In genomic region chr1:1243261-1243660, GRCh38 we compare ENCODE assay signal across 21 cellular contexts. TPM values are rescaled to one million over a fixed set of nuclear protein-coding genes. Genes with fewer than 3 reads are reported as not detected.
DNase-seq lines count a peak whose midpoint lies in the region; ATAC-seq, FAIRE-seq and TF ChIP-seq lines count a peak whose summit lies in the region.
"Had no signal": no experiment of that assay in that cellular context is flagged by ENCODE, and none has a peak within 500 bp of the region (broad histone marks: within the 10 kb centered on the region; RNA-seq: fewer than 3 reads in every experiment).

No MANE protein-coding gene starts in this region.

- no peak overlapping the region for H3K23ac ChIP-seq in neuronal stem cell (ENCODE audit: low read depth, low read length, poor library complexity)

- H3K27ac ChIP-seq in K562 (ENCODE audit: extremely low read depth, low read depth, low read length) (no peak overlapping the region), neuronal stem cell (replicated peaks; ENCODE audit: low read length) (no peak overlapping the region)
- H3K27ac ChIP-seq: C4-2B had no signal

- H3K79me1 ChIP-seq in neuronal stem cell (ENCODE audit: low read depth, low read length): peaks cover 2% of the 10 kb centered on the region

- H4K20me1 ChIP-seq in K562 (replicated peaks; ENCODE audit: control insufficient read depth, insufficient read depth, low read length): no peaks in the 10 kb centered on the region

- TF ChIP-seq RAD21 in K562 (CRISPR knock-in tag; conservative IDR thresholded peaks at IDR 0.05 in 1 of 2, IDR thresholded peaks at IDR 0.05 in 1 of 2): no peak

- H3K9ac ChIP-seq in K562 (ENCODE audit: insufficient read depth in 1 of 2, low read depth in 2 of 2, low read length in 2 of 2) (no peak overlapping the region), neuronal stem cell (ENCODE audit: low read depth, low read length, poor library complexity) (no peak overlapping the region)

- WGBS in K562 (ENCODE audit: insufficient coverage, low coverage, missing lambda C conversion rate): 81% methylated on average over 11 of the region's 23 CpGs
- WGBS in neuronal stem cell (ENCODE audit: extremely low coverage in 2 of 2, insufficient read length in 2 of 2, insufficient replicate concordance in 1 of 2), 2 donors: no CpG with 5 or more reads among the region's 23 CpGs

- intact Hi-C loops in K562 (cut with micrococcal nuclease): no loop called here

- H3K4me1 ChIP-seq in K562 (replicated peaks in 1 of 2; ENCODE audit: control insufficient read depth in 2 of 2, insufficient read depth in 2 of 2, low read length in 2 of 2) (peaks cover 0 to 90% of the 10 kb centered on the region in 2 experiments; a peak in 3 of 5 replicates), neuronal stem cell (ENCODE audit: control insufficient read depth in 2 of 2, insufficient read depth in 1 of 2, low read depth in 1 of 2, low read length in 2 of 2) (peaks cover 10 to 23% of the 10 kb centered on the region in 2 donors)

- peaks cover 8% of the 10 kb centered on the region for H3K4me1 Mint-ChIP-seq in stimulated activated naive CD8-positive, alpha-beta T cell treated with anti-CD3 and anti-CD28 coated beads, Interleukin-15, amount 100 ng/mL, for 72 hours
- H3K4me1 Mint-ChIP-seq: CD4-positive, alpha-beta memory T cell; GM23338 had no signal

- H3K36me3 ChIP-seq in K562 (ENCODE audit: control insufficient read depth, insufficient read depth, low read length): no peaks in the 10 kb centered on the region
- H3K36me3 ChIP-seq in neuronal stem cell (replicated peaks in 1 of 2; ENCODE audit: control insufficient read depth in 2 of 2, insufficient read depth in 2 of 2, low read length in 2 of 2): no peaks in the 10 kb centered on the region

- peak overlapping the region; percentile 66 for H2BK5ac ChIP-seq in neuronal stem cell (ENCODE audit: low read length)

- in situ Hi-C loops in K562 (cut with MboI): no loop called here

- peak; percentile 6 for ATAC-seq in stimulated activated naive CD8-positive, alpha-beta T cell treated with anti-CD3 and anti-CD28 coated beads, Interleukin-15, amount 100 ng/mL, for 72 hours
- no peak for ATAC-seq in stimulated activated naive CD8-positive, alpha-beta T cell treated with anti-CD3 and anti-CD28 coated beads, Interleukin-15, Interleukin-2, amounts not matched to agents 100 U/mL and 50 U/mL, for 24 hours
- ATAC-seq in K562 (no peak), HG02884 (IDR thresholded peaks at IDR 0.05; ENCODE audit: unreplicated experiment) (no peak), GM18511 (IDR thresholded peaks at IDR 0.05; ENCODE audit: unreplicated experiment) (no peak)
- ATAC-seq: GM23338 had no signal

- H2AK5ac ChIP-seq in neuronal stem cell (ENCODE audit: low read depth, low read length): no peak overlapping the region

- no peak overlapping the region for H4K91ac ChIP-seq in neuronal stem cell (ENCODE audit: low read depth, low read length, poor library complexity)

- no peak overlapping the region for H3K14ac ChIP-seq in neuronal stem cell (ENCODE audit: low read length)

- no peak for FAIRE-seq in K562 (lab: Jason Lieb, UNC)
- FAIRE-seq: GM12892, GM18507, H54 had no signal

- no peaks in the 10 kb centered on the region for H3K9me1 ChIP-seq in K562 (ENCODE audit: control insufficient read depth, insufficient read depth, low read length)

- no peak for TF ChIP-seq POLR2A in K562 (conservative IDR thresholded peaks at IDR 0.05)

- no peak overlapping the region for H2BK120ac ChIP-seq in neuronal stem cell (ENCODE audit: low read depth, low read length)

- peak overlapping the region; percentile 10 for H2BK12ac ChIP-seq in neuronal stem cell (ENCODE audit: low read length)

- no peak overlapping the region for H2AFZ ChIP-seq in K562 (ENCODE audit: low read depth, low read length)
- no peak overlapping the region for H2AFZ ChIP-seq in neuronal stem cell (ENCODE audit: low read length)
- H2AFZ ChIP-seq: GM23338 had no signal

- H3K4me2 ChIP-seq in K562 (ENCODE audit: insufficient read depth, low read length) (no peak overlapping the region), neuronal stem cell (ENCODE audit: insufficient read depth, low read length, poor library complexity, severe bottlenecking) (no peak overlapping the region)
- H3K4me2 ChIP-seq: GM23338 had no signal

- peak overlapping the region; percentile 57 for H3K18ac ChIP-seq in neuronal stem cell (ENCODE audit: low read length)

- no peak for TF ChIP-seq EP300 in K562 (IDR thresholded peaks at IDR 0.05; ENCODE audit: low read length)

- H3K9me3 ChIP-seq in K562 (replicated peaks; ENCODE audit: control insufficient read depth, insufficient read depth, low read depth, low read length) (no peaks in the 10 kb centered on the region), neuronal stem cell (replicated peaks in 1 of 2; ENCODE audit: control insufficient read depth in 2 of 2, insufficient read depth in 1 of 2, low read depth in 1 of 2, low read length in 2 of 2) (no peaks in the 10 kb centered on the region)

- no peak overlapping the region for H3K27ac Mint-ChIP-seq in stimulated activated naive CD8-positive, alpha-beta T cell treated with anti-CD3 and anti-CD28 coated beads, Interleukin-15, amount 100 ng/mL, for 72 hours
- H3K27ac Mint-ChIP-seq: B cell; CD4-positive, alpha-beta memory T cell; GM23338; HFFc6 had no signal

- H3K4me3 Mint-ChIP-seq in stimulated activated naive CD8-positive, alpha-beta T cell treated with anti-CD3 and anti-CD28 coated beads, Interleukin-15, amount 100 ng/mL, for 72 hours: no peak overlapping the region
- H3K4me3 Mint-ChIP-seq: B cell; CD4-positive, alpha-beta memory T cell; GM23338; HFFc6 had no signal

- CTCF ChIA-PET in K562 (lab: Yijun Ruan, JAX; ENCODE audit: low intra/inter-chr PET ratio): no interaction called here

- no peak for DNase-seq in stimulated activated naive CD8-positive, alpha-beta T cell treated with anti-CD3 and anti-CD28 coated beads, Interleukin-15, amount 100 ng/mL, for 72 hours
- DNase-seq in stimulated activated naive CD8-positive, alpha-beta T cell treated with anti-CD3 and anti-CD28 coated beads, Interleukin-15, Interleukin-2, amounts not matched to agents 100 U/mL and 50 U/mL, for 24 hours: no peak
- DNase-seq in K562 (ENCODE audit: extremely low read depth in 1 of 4, low spot score in 3 of 4): no peak
- no peak for DNase-seq in neuronal stem cell (ENCODE audit: low spot score)
- DNase-seq: DMS153, DMS79, GDM1, HCEC 1CT, HFFc6 had no signal

- H2BK15ac ChIP-seq in neuronal stem cell (ENCODE audit: low read length): no peak overlapping the region

- H4K8ac ChIP-seq in neuronal stem cell (ENCODE audit: low read depth, low read length): no peak overlapping the region

- H3K79me2 ChIP-seq in K562 (ENCODE audit: control insufficient read depth, insufficient read depth, low read length): no peaks in the 10 kb centered on the region

- no TSS peak for BruUV-seq in K562 (replicated peaks; lab: Mats Ljungman, UMichigan)

- no peak for TF ChIP-seq CTCF in K562 (IDR thresholded peaks at IDR 0.05 in 2 of 3, conservative IDR thresholded peaks at IDR 0.05 in 1 of 3; ENCODE audit: insufficient read depth in 2 of 3, low read depth in 1 of 3, low read length in 3 of 3)

- H3K27me3 ChIP-seq in K562 (ENCODE audit: control insufficient read depth in 2 of 2, insufficient read depth in 2 of 2, low read length in 2 of 2) (no peaks in the 10 kb centered on the region), neuronal stem cell (ENCODE audit: control insufficient read depth in 3 of 3, insufficient read depth in 3 of 3, low read depth in 1 of 3, low read length in 3 of 3) (peaks cover 0 to 21% (median 21%) of the 10 kb centered on the region in 3 experiments)

- POLR2A ChIA-PET in K562 (lab: Yijun Ruan, JAX): interaction anchor here (0.5 to 1.6 kb wide), 3 partner anchors 12 to 279 kb away, joined by 3 to 4 read pairs (median 3); no protein-coding TSS in a partner anchor

- H3K4ac ChIP-seq in neuronal stem cell (ENCODE audit: low read length): no peak overlapping the region

- H3K27me3 Mint-ChIP-seq in stimulated activated naive CD8-positive, alpha-beta T cell treated with anti-CD3 and anti-CD28 coated beads, Interleukin-15, amount 100 ng/mL, for 72 hours: no peaks in the 10 kb centered on the region
- H3K27me3 Mint-ChIP-seq: B cell; CD4-positive, alpha-beta memory T cell had no signal

- H3K4me3 ChIP-seq in K562 (no peak overlapping the region), neuronal stem cell (ENCODE audit: low read length in 2 of 2) (no peak overlapping the region)
- H3K4me3 ChIP-seq: GM23338 had no signal

- H3K9me3 Mint-ChIP-seq in stimulated activated naive CD8-positive, alpha-beta T cell treated with anti-CD3 and anti-CD28 coated beads, Interleukin-15, amount 100 ng/mL, for 72 hours: no peaks in the 10 kb centered on the region
- H3K9me3 Mint-ChIP-seq: CD4-positive, alpha-beta memory T cell; GM23338; HFFc6 had no signal

RNA-seq across cellular contexts. Expression of gene C1QTNF12, which starts 3.3 kb away (rescaled TPM):
- 2.5 and 12.6 TPM in 2 replicates for total RNA-seq in K562 (2011; cell fraction: chromatin; rRNA removed; ENCODE audit: low replicate concordance)
- total RNA-seq in K562 (2011; cell fraction: nucleolus; rRNA removed): 9.5 and 10.8 TPM in 2 replicates
- 4.3 and 7.0 TPM in 2 replicates for total RNA-seq in K562 (2011; cell fraction: nucleoplasm; rRNA removed)
- total RNA-seq in K562 (2014; rRNA removed) (1.3 and 1.6 TPM in 2 replicates), K562 (2014; rRNA removed; fragmentation: Illumina TruSeq; extraction: Trizol) (not detected in 2 replicates), K562 (2015; rRNA removed; fragmentation: Illumina TruSeq; extraction: Trizol) (0.58 and 0.75 TPM in 2 replicates), K562 (2021) (2.2 and 3.7 TPM in 2 replicates)
- polyA plus RNA-seq in K562 (2011; rRNA removed) (0.43 and 1.1 TPM in 2 replicates), K562 (2014; fragmentation: Illumina TruSeq; extraction: Trizol) (1.1 TPM in 1 of 2 replicates, not detected in the other), K562 (2014; fragmentation: Nextera tagmentation; extraction: Ambion mirVana) (under 1 TPM in 1 of 2 experiments, not detected in 1; 0.11 TPM), K562 (2014; rRNA removed) (1.3 and 4.3 TPM in 2 replicates)
- polyA plus RNA-seq in K562 (2011; cell fraction: cytosol; rRNA removed): 0.50 and 1.2 TPM in 2 replicates
- polyA plus RNA-seq in K562 (2011; cell fraction: nucleus; rRNA removed): 18.7 and 21.7 TPM in 2 replicates
- polyA plus RNA-seq in K562 (2012): 1.6 and 4.8 TPM in 2 replicates
- polyA minus RNA-seq in K562 (2011; rRNA and poly(A)+ RNA removed): not detected in 2 replicates
- polyA minus RNA-seq in K562 (2011; cell fraction: cytosol; rRNA and poly(A)+ RNA removed): not detected in 2 replicates
- polyA minus RNA-seq in K562 (2011; cell fraction: nucleus; rRNA and poly(A)+ RNA removed): 1.1 and 1.8 TPM in 2 replicates
- 4.0 TPM for polyA plus RNA-seq in neuronal stem cell (2013, experiment 1 of 2)
- 4.6 TPM for polyA plus RNA-seq in neuronal stem cell (2013, experiment 2 of 2)
- total RNA-seq: A172, Daoy had no signal

RNA-seq across cellular contexts. Expression of gene B3GALT6, which starts 11.2 kb away (rescaled TPM):
- total RNA-seq in K562 (2011; cell fraction: chromatin; rRNA removed; ENCODE audit: low replicate concordance): 17.5 and 35.5 TPM in 2 replicates
- total RNA-seq in K562 (2011; cell fraction: nucleolus; rRNA removed): 36.8 and 43.7 TPM in 2 replicates
- 21.1 and 24.3 TPM in 2 replicates for total RNA-seq in K562 (2011; cell fraction: nucleoplasm; rRNA removed)
- total RNA-seq in K562 (2014; rRNA removed) (29.8 and 33.0 TPM in 2 replicates), K562 (2014; rRNA removed; fragmentation: Illumina TruSeq; extraction: Trizol) (6.8 and 9.0 TPM in 2 replicates), K562 (2015; rRNA removed; fragmentation: Illumina TruSeq; extraction: Trizol) (12.8 and 13.9 TPM in 2 replicates), K562 (2021) (27.9 and 28.1 TPM in 2 replicates)
- polyA plus RNA-seq in K562 (2011; rRNA removed) (5.6 and 7.8 TPM in 2 replicates), K562 (2014; fragmentation: Illumina TruSeq; extraction: Trizol) (8.4 and 9.9 TPM in 2 replicates), K562 (2014; fragmentation: Nextera tagmentation; extraction: Ambion mirVana) (1 to 10 TPM in 1 of 2 experiments, under 1 TPM in 1; 0.68 to 1.0 TPM), K562 (2014; rRNA removed) (15.8 and 17.2 TPM in 2 replicates)
- polyA plus RNA-seq in K562 (2011; cell fraction: cytosol; rRNA removed): 10.2 and 34.2 TPM in 2 replicates
- polyA plus RNA-seq in K562 (2011; cell fraction: nucleus; rRNA removed): 7.7 and 12.7 TPM in 2 replicates
- polyA plus RNA-seq in K562 (2012): 13.9 and 16.7 TPM in 2 replicates
- polyA minus RNA-seq in K562 (2011; rRNA and poly(A)+ RNA removed): 6.9 and 10.1 TPM in 2 replicates
- polyA minus RNA-seq in K562 (2011; cell fraction: cytosol; rRNA and poly(A)+ RNA removed): 9.6 and 12.9 TPM in 2 replicates
- 23.0 and 24.2 TPM in 2 replicates for polyA minus RNA-seq in K562 (2011; cell fraction: nucleus; rRNA and poly(A)+ RNA removed)
- polyA plus RNA-seq in neuronal stem cell (2013, experiment 1 of 2): 24.2 TPM
- polyA plus RNA-seq in neuronal stem cell (2013, experiment 2 of 2): 23.9 TPM

RNA-seq across cellular contexts. Expression of gene SDF4, which starts 11.5 kb away (rescaled TPM):
- total RNA-seq in K562 (2011; cell fraction: chromatin; rRNA removed; ENCODE audit: low replicate concordance): 114 and 239 TPM in 2 replicates
- 360 and 385 TPM in 2 replicates for total RNA-seq in K562 (2011; cell fraction: nucleolus; rRNA removed)
- total RNA-seq in K562 (2011; cell fraction: nucleoplasm; rRNA removed): 146 and 213 TPM in 2 replicates
- total RNA-seq in K562 (2014; rRNA removed): 82.6 and 118 TPM in 2 replicates
- 18.1 and 30.3 TPM in 2 replicates for total RNA-seq in K562 (2014; rRNA removed; fragmentation: Illumina TruSeq; extraction: Trizol)
- 62.2 and 65.2 TPM in 2 replicates for total RNA-seq in K562 (2015; rRNA removed; fragmentation: Illumina TruSeq; extraction: Trizol)
- 152 and 160 TPM in 2 replicates for total RNA-seq in K562 (2021)
- polyA plus RNA-seq in K562 (2011; rRNA removed): 43.8 and 77.2 TPM in 2 replicates
- polyA plus RNA-seq in K562 (2011; cell fraction: cytosol; rRNA removed): 44.3 and 73.9 TPM in 2 replicates
- 122 and 161 TPM in 2 replicates for polyA plus RNA-seq in K562 (2011; cell fraction: nucleus; rRNA removed)
- polyA plus RNA-seq in K562 (2012): 112 and 208 TPM in 2 replicates
- 66.0 and 88.1 TPM in 2 replicates for polyA plus RNA-seq in K562 (2014; fragmentation: Illumina TruSeq; extraction: Trizol)
- polyA plus RNA-seq in K562 (2014; fragmentation: Nextera tagmentation; extraction: Ambion mirVana): 1 to 10 TPM in 1 of 2 experiments, under 1 TPM in 1; 0.35 to 4.9 TPM
- 93.4 and 101 TPM in 2 replicates for polyA plus RNA-seq in K562 (2014; rRNA removed)
- polyA minus RNA-seq in K562 (2011; rRNA and poly(A)+ RNA removed): 59.1 and 63.4 TPM in 2 replicates
- 37.0 and 61.3 TPM in 2 replicates for polyA minus RNA-seq in K562 (2011; cell fraction: cytosol; rRNA and poly(A)+ RNA removed)
- polyA minus RNA-seq in K562 (2011; cell fraction: nucleus; rRNA and poly(A)+ RNA removed): 48.9 and 83.4 TPM in 2 replicates
- polyA plus RNA-seq in neuronal stem cell (2013, experiment 1 of 2): 62.8 TPM
- 64.4 TPM for polyA plus RNA-seq in neuronal stem cell (2013, experiment 2 of 2)

RNA-seq across cellular contexts. Expression of gene TNFRSF4, which starts 29.3 kb away (rescaled TPM):
- 0.44 TPM in 1 of 2 replicates, not detected in the other for total RNA-seq in K562 (2011; cell fraction: chromatin; rRNA removed; ENCODE audit: low replicate concordance)
- 0.66 and 1.7 TPM in 2 replicates for total RNA-seq in K562 (2011; cell fraction: nucleolus; rRNA removed)
- total RNA-seq in K562 (2011; cell fraction: nucleoplasm; rRNA removed): not detected in 2 replicates
- 0.23 TPM in 1 of 2 replicates, not detected in the other for total RNA-seq in K562 (2014; rRNA removed)
- not detected in 2 replicates for total RNA-seq in K562 (2014; rRNA removed; fragmentation: Illumina TruSeq; extraction: Trizol)
- 0.07 TPM in 1 of 2 replicates, not detected in the other for total RNA-seq in K562 (2015; rRNA removed; fragmentation: Illumina TruSeq; extraction: Trizol)
- total RNA-seq in K562 (2021): 0.44 and 0.47 TPM in 2 replicates
- polyA plus RNA-seq in K562 (2011; rRNA removed): 0.08 TPM in 1 of 2 replicates, not detected in the other
- polyA plus RNA-seq in K562 (2011; cell fraction: cytosol; rRNA removed): 0.19 and 0.39 TPM in 2 replicates
- 0.74 and 1.3 TPM in 2 replicates for polyA plus RNA-seq in K562 (2011; cell fraction: nucleus; rRNA removed)
- polyA plus RNA-seq in K562 (2012): 0.65 TPM in 1 of 2 replicates, not detected in the other
- not detected in 2 replicates for polyA plus RNA-seq in K562 (2014; fragmentation: Illumina TruSeq; extraction: Trizol)
- polyA plus RNA-seq in K562 (2014; fragmentation: Nextera tagmentation; extraction: Ambion mirVana): not detected
- 0.16 TPM in 1 of 2 replicates, not detected in the other for polyA plus RNA-seq in K562 (2014; rRNA removed)
- not detected in 2 replicates for polyA minus RNA-seq in K562 (2011; rRNA and poly(A)+ RNA removed)
- polyA minus RNA-seq in K562 (2011; cell fraction: cytosol; rRNA and poly(A)+ RNA removed): not detected in 2 replicates
- polyA minus RNA-seq in K562 (2011; cell fraction: nucleus; rRNA and poly(A)+ RNA removed): 0.22 and 0.27 TPM in 2 replicates
- 0.06 TPM for polyA plus RNA-seq in neuronal stem cell (2013, experiment 1 of 2)
- 0.08 TPM for polyA plus RNA-seq in neuronal stem cell (2013, experiment 2 of 2)
- total RNA-seq: A172, Daoy, GM23338, HT-29 had no signal
- polyA plus RNA-seq: GM23338 had no signal

RNA-seq across cellular contexts. Expression of gene UBE2J2, which starts 30.4 kb away (rescaled TPM):
- total RNA-seq in K562 (2011; cell fraction: chromatin; rRNA removed; ENCODE audit: low replicate concordance): 155 and 222 TPM in 2 replicates
- total RNA-seq in K562 (2011; cell fraction: nucleolus; rRNA removed): 116 and 127 TPM in 2 replicates
- 111 and 123 TPM in 2 replicates for total RNA-seq in K562 (2011; cell fraction: nucleoplasm; rRNA removed)
- total RNA-seq in K562 (2014; rRNA removed) (110 and 124 TPM in 2 replicates), K562 (2014; rRNA removed; fragmentation: Illumina TruSeq; extraction: Trizol) (47.1 and 51.5 TPM in 2 replicates), K562 (2015; rRNA removed; fragmentation: Illumina TruSeq; extraction: Trizol) (73.0 and 75.5 TPM in 2 replicates), K562 (2021) (109 and 112 TPM in 2 replicates)
- polyA plus RNA-seq in K562 (2011; rRNA removed) (36.4 and 45.5 TPM in 2 replicates), K562 (2014; fragmentation: Illumina TruSeq; extraction: Trizol) (81.5 and 83.2 TPM in 2 replicates), K562 (2014; fragmentation: Nextera tagmentation; extraction: Ambion mirVana) (1 to 10 TPM in 1 of 2 experiments, under 1 TPM in 1; 0.93 to 2.3 TPM), K562 (2014; rRNA removed) (107 and 108 TPM in 2 replicates)
- 45.1 and 76.3 TPM in 2 replicates for polyA plus RNA-seq in K562 (2011; cell fraction: cytosol; rRNA removed)
- 61.5 and 87.2 TPM in 2 replicates for polyA plus RNA-seq in K562 (2011; cell fraction: nucleus; rRNA removed)
- polyA plus RNA-seq in K562 (2012): 72.3 and 75.8 TPM in 2 replicates
- polyA minus RNA-seq in K562 (2011; rRNA and poly(A)+ RNA removed): 12.5 and 14.9 TPM in 2 replicates
- polyA minus RNA-seq in K562 (2011; cell fraction: cytosol; rRNA and poly(A)+ RNA removed): 35.1 and 36.5 TPM in 2 replicates
- polyA minus RNA-seq in K562 (2011; cell fraction: nucleus; rRNA and poly(A)+ RNA removed): 33.1 and 42.7 TPM in 2 replicates
- polyA plus RNA-seq in neuronal stem cell (2013, experiment 1 of 2): 43.4 TPM
- 42.6 TPM for polyA plus RNA-seq in neuronal stem cell (2013, experiment 2 of 2)
